Comparison of ENCODE assay signal across 19 cellular contexts in the genomic region with DNA sequence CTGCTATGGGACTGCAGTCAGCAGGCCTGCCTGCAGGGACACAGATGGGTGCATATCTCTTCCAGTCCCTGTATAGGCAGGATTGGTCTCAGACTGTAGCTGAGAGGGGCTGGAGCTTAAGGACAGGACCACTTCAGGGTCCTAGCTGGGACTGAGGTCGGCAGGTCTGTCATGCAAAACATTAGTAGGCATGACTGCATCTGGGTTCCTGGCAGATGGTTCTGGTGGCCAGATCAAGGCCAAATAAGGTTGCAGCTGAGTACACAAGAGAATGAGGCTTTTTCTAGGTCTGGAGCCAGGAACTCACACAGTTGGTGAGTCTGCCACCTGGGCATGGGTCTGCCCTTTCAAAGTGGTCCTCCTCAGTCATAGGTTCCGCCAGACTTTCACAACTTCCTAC.
DNase-seq lines count a peak whose midpoint lies in the region; ATAC-seq, FAIRE-seq and TF ChIP-seq lines count a peak whose summit lies in the region.
"Had no signal": no experiment of that assay in that cellular context is flagged by ENCODE, and none has a peak within 500 bp of the region (broad histone marks: within the 10 kb centered on the region; RNA-seq: fewer than 3 reads in every experiment).

No MANE protein-coding gene starts in this region.

- H3K9me3 ChIP-seq in H1 (ENCODE audit: insufficient read depth in 2 of 2, low read depth in 1 of 2, low read length in 1 of 2) (no peaks in the 10 kb centered on the region), esophagus squamous epithelium (peaks cover 0 to 4% (median 0%) of the 10 kb centered on the region in 3 donors), small intestine (ENCODE audit: control insufficient read depth, low read depth) (no peaks in the 10 kb centered on the region)
- H3K9me3 ChIP-seq: Peyer's patch, SJSA1 had no signal

- no peaks in the 10 kb centered on the region for H3K79me2 ChIP-seq in H1 (ENCODE audit: control insufficient read depth in 1 of 2, insufficient read depth in 2 of 2, low read length in 2 of 2)

- no peak overlapping the region for H4K91ac ChIP-seq in H1 (replicated peaks; ENCODE audit: insufficient read length, low read length)

- no peak overlapping the region for H4K8ac ChIP-seq in H1 (ENCODE audit: extremely low read depth, insufficient read depth, low read length)

- no peak for TF ChIP-seq RAD21 in H1 (IDR thresholded peaks at IDR 0.05 in 1 of 2, conservative IDR thresholded peaks at IDR 0.05 in 1 of 2; ENCODE audit: low read depth in 2 of 2, low read length in 2 of 2)

- no peaks in the 10 kb centered on the region for H3K4me1 ChIP-seq in H1 (replicated peaks in 1 of 4; ENCODE audit: control insufficient read depth in 3 of 4, insufficient read depth in 4 of 4, low read length in 3 of 4)
- H3K4me1 ChIP-seq in esophagus squamous epithelium = no peaks in the 10 kb centered on the region
- H3K4me1 ChIP-seq in small intestine (ENCODE audit: control insufficient read depth in 2 of 2, insufficient read depth in 1 of 2, low read depth in 1 of 2, low read length in 1 of 2) = no peaks in the 10 kb centered on the region
- H3K4me1 ChIP-seq: Peyer's patch, SJSA1 had no signal

- intact Hi-C loops in esophagus squamous epithelium (cut with DNase I) = no loop called here

- H3K36me3 ChIP-seq in H1 (ENCODE audit: control insufficient read depth in 2 of 4, insufficient read depth in 4 of 4, low read length in 3 of 4) (no peaks in the 10 kb centered on the region), esophagus squamous epithelium (no peaks in the 10 kb centered on the region), small intestine (ENCODE audit: control insufficient read depth in 2 of 2, insufficient read depth in 2 of 2, low read length in 2 of 2) (no peaks in the 10 kb centered on the region)
- H3K36me3 ChIP-seq: Peyer's patch, SJSA1 had no signal

- no peak overlapping the region for H2BK20ac ChIP-seq in H1 (ENCODE audit: low read length)

- TF ChIP-seq POLR2A in H1 (IDR thresholded peaks at IDR 0.05; ENCODE audit: control extremely low read depth in 1 of 2, low read depth in 2 of 2, low read length in 2 of 2) (no peak), esophagus squamous epithelium (IDR thresholded peaks at IDR 0.05) (no peak)

- no peak for TF ChIP-seq EP300 in H1 (IDR thresholded peaks at IDR 0.05; ENCODE audit: borderline replicate concordance in 1 of 2, low read depth in 2 of 2, low read length in 2 of 2)

- H4K5ac ChIP-seq in H1 (ENCODE audit: insufficient read length, low read depth, low read length) = no peak overlapping the region

- no peaks in the 10 kb centered on the region for H3K27me3 ChIP-seq in H1 (replicated peaks in 1 of 4; ENCODE audit: control insufficient read depth in 3 of 4, extremely low read depth in 1 of 4, insufficient read depth in 3 of 4, low read length in 3 of 4)
- H3K27me3 ChIP-seq in esophagus squamous epithelium = no peaks in the 10 kb centered on the region
- no peaks in the 10 kb centered on the region for H3K27me3 ChIP-seq in small intestine (ENCODE audit: control insufficient read depth in 2 of 2, insufficient read depth in 2 of 2, low read length in 2 of 2)
- H3K27me3 ChIP-seq: Peyer's patch, SJSA1 had no signal

- H3K79me1 ChIP-seq in H1 (ENCODE audit: low read depth, low read length) = no peaks in the 10 kb centered on the region

- H3K14ac ChIP-seq in H1 (ENCODE audit: insufficient read length) = no peak overlapping the region

- FAIRE-seq in H1 (lab: Jason Lieb, UNC) (no peak), small intestine (lab: Jason Lieb, UNC) (no peak)
- FAIRE-seq: GM12878 had no signal

- H2AK5ac ChIP-seq in H1 (ENCODE audit: low read depth, low read length) = no peak overlapping the region

- no peak overlapping the region for H2BK15ac ChIP-seq in H1 (ENCODE audit: low read length)

- H3K27ac ChIP-seq in H1 (ENCODE audit: low read depth, low read length) = no peak overlapping the region
- no peak overlapping the region for H3K27ac ChIP-seq in esophagus squamous epithelium
- H3K27ac ChIP-seq in small intestine (ENCODE audit: low read depth in 1 of 2, low read length in 1 of 2) = no peak overlapping the region
- H3K27ac ChIP-seq: Peyer's patch, SJSA1 had no signal

- no peak overlapping the region for H2BK120ac ChIP-seq in H1 (replicated peaks; ENCODE audit: low read depth, low read length)

- H3K18ac ChIP-seq in H1 (ENCODE audit: extremely low read depth, low read length) = no peak overlapping the region

- H3K4me3 ChIP-seq in H1 (ENCODE audit: extremely low read depth in 1 of 4, insufficient read depth in 2 of 4, low read depth in 3 of 4, low read length in 4 of 4) (no peak overlapping the region), esophagus squamous epithelium (no peak overlapping the region), small intestine (ENCODE audit: low read depth in 1 of 2, low read length in 2 of 2) (no peak overlapping the region)
- H3K4me3 ChIP-seq: GM12878, GM23338, Peyer's patch, SJSA1 had no signal

- no peak overlapping the region for H2BK5ac ChIP-seq in H1 (ENCODE audit: low read depth, low read length)

- no peak overlapping the region for H3K23ac ChIP-seq in H1 (ENCODE audit: insufficient read length)

- H3K23me2 ChIP-seq in H1 (ENCODE audit: low read depth, low read length) = no peaks in the 10 kb centered on the region

- no peak overlapping the region for H3K56ac ChIP-seq in H1 (replicated peaks; ENCODE audit: insufficient read length, low read depth, low read length)

- H3K9ac ChIP-seq in H1 (replicated peaks in 1 of 4; ENCODE audit: extremely low read depth in 1 of 4, low read depth in 3 of 4, low read length in 3 of 4) = no peak overlapping the region

- H3K4ac ChIP-seq in H1 (replicated peaks; ENCODE audit: insufficient read length, low read depth, low read length) = no peak overlapping the region

- no peaks in the 10 kb centered on the region for H4K20me1 ChIP-seq in H1 (replicated peaks in 1 of 2; ENCODE audit: control insufficient read depth in 1 of 2, insufficient read depth in 2 of 2, low read length in 2 of 2)

- CTCF ChIA-PET in H1 (lab: Charles Lee; ENCODE audit: partially characterized antibody) = interaction anchor here (1.0 to 1.5 kb wide), 4 partner anchors 11 to 78 kb away, joined by 3 to 4 read pairs (median 3); no protein-coding TSS in a partner anchor

- DNase-seq in DMS53 (lab: John Stamatoyannopoulos, UW) (peak; percentile 93), NCI-H2029 (lab: John Stamatoyannopoulos, UW) (peak; percentile 65), SHP77 treated with DMSO at 0.1 percent for 48 hours (lab: John Stamatoyannopoulos, UW) (peak; percentile 88), H1 (ENCODE audit: low read depth in 1 of 2, low spot score in 2 of 2) (no peak), esophagus squamous epithelium (lab: John Stamatoyannopoulos, UW) (no peak), small intestine (no peak)
- DNase-seq: AML-193; Calu3; CD8-positive, alpha-beta T cell; DMS79; HCEC 1CT; Karpas-422; NCI-H1417 treated with DMSO at 0.1 percent for 48 hours; NCI-H187; Peyer's patch had no signal

- 90% methylated on average over 2 of the region's 2 CpGs; no CpG with 5 or more reads in 1 of the 2 experiments for WGBS in H1 (ENCODE audit: extremely low coverage in 1 of 2, insufficient coverage in 1 of 2, insufficient read length in 1 of 2, insufficient replicate concordance in 2 of 2, low coverage in 1 of 2, low lambda C conversion rate in 2 of 2, missing lambda C conversion rate in 1 of 2), 2 experiments
- WGBS in esophagus squamous epithelium, 2 donors = 82 to 100% methylated on average over 1 of the region's 2 CpGs
- 48 to 73% (median 69%) methylated on average over 2 of the region's 2 CpGs for WGBS in small intestine, 3 donors

- no peak overlapping the region for H3K4me2 ChIP-seq in H1 (ENCODE audit: insufficient read depth in 1 of 2, low read depth in 2 of 2, low read length in 2 of 2)
- H3K4me2 ChIP-seq: GM23338 had no signal

- POLR2A ChIA-PET in H1 (lab: Charles Lee; ENCODE audit: partially characterized antibody) = no interaction called here

- TF ChIP-seq CTCF in H1 (IDR thresholded peaks at IDR 0.05; ENCODE audit: control extremely low read depth in 1 of 3, insufficient read depth in 1 of 3, low read depth in 1 of 3, low read length in 3 of 3) (no peak), esophagus squamous epithelium (IDR thresholded peaks at IDR 0.05) (no peak)

- 0 out of 2 replicates have a peak overlapping the region, but pooled peaks have one; percentile 60 for H2AFZ ChIP-seq in H1 (ENCODE audit: low read length)
- H2AFZ ChIP-seq: GM23338 had no signal

- no peak for ATAC-seq in HG03045 (IDR thresholded peaks at IDR 0.05; ENCODE audit: unreplicated experiment)
- ATAC-seq: CD8-positive, alpha-beta T cell; GM12878; GM23338 had no signal

- H2BK12ac ChIP-seq in H1 (ENCODE audit: low read depth, low read length) = no peak overlapping the region

TF ChIP-seq in H1, 55 proteins besides CTCF, POLR2A, EP300 and RAD21 (continues in another document):
- no peak for TF ChIP-seq SIX5 (IDR thresholded peaks at IDR 0.05; ENCODE audit: low read depth, low read length)
- no peak for TF ChIP-seq RXRA (IDR thresholded peaks at IDR 0.05; ENCODE audit: insufficient read depth, low read depth, low read length)
- TF ChIP-seq KDM4A (IDR thresholded peaks at IDR 0.05; ENCODE audit: low read depth, low read length, severe bottlenecking) = no peak
- no peak for TF ChIP-seq CBX8 (IDR thresholded peaks at IDR 0.05; ENCODE audit: borderline replicate concordance, low read depth, low read length)
- TF ChIP-seq ZNF274 (IDR thresholded peaks at IDR 0.05; ENCODE audit: borderline replicate concordance, extremely low read depth, low read length) = no peak
- TF ChIP-seq CHD1 (IDR thresholded peaks at IDR 0.05; ENCODE audit: low read depth, low read length) = no peak
- no peak for TF ChIP-seq MAFK (IDR thresholded peaks at IDR 0.05; ENCODE audit: low read depth, low read length)
- no peak for TF ChIP-seq EZH2 (IDR thresholded peaks at IDR 0.05; ENCODE audit: low read depth, low read length, severe bottlenecking)
- no peak for TF ChIP-seq CHD2 (IDR thresholded peaks at IDR 0.05; ENCODE audit: low read length)
- TF ChIP-seq GTF2F1 (IDR thresholded peaks at IDR 0.05; ENCODE audit: borderline replicate concordance, low read depth, low read length) = no peak
- TF ChIP-seq RNF2 (IDR thresholded peaks at IDR 0.05; ENCODE audit: borderline replicate concordance, low read depth, low read length, missing control alignments, poor library complexity, severe bottlenecking) = no peak
- TF ChIP-seq TEAD4 (IDR thresholded peaks at IDR 0.05; ENCODE audit: low read depth, low read length) = no peak
- TF ChIP-seq, protein P1, sequence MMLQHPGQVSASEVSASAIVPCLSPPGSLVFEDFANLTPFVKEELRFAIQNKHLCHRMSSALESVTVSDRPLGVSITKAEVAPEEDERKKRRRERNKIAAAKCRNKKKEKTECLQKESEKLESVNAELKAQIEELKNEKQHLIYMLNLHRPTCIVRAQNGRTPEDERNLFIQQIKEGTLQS (IDR thresholded peaks at IDR 0.05; ENCODE audit: insufficient read depth, low read depth, low read length) = no peak
- TF ChIP-seq SP2 (IDR thresholded peaks at IDR 0.05; ENCODE audit: low read length) = no peak
- no peak for TF ChIP-seq SP4 (IDR thresholded peaks at IDR 0.05; ENCODE audit: low read length)
- no peak for TF ChIP-seq JUND (IDR thresholded peaks at IDR 0.05; ENCODE audit: low read length)
- no peak for TF ChIP-seq SUZ12 (IDR thresholded peaks at IDR 0.05; ENCODE audit: low read length)

Comparison
In these comparisons a context has a peak if more than half of its experiments do, and no peak if none do; other contexts are left out.
1. DNase-seq: peak in DMS53 (single experiment), NCI-H2029 (single experiment) and SHP77 treated with DMSO at 0.1 percent for 48 hours (single experiment); none in H1 (0 of 2), esophagus squamous epithelium (single experiment) and small intestine (single experiment).